In genomic region chr2:25041307-25041927, GRCh38 we compare ENCODE assay signal across 8 cellular contexts. TPM values are rescaled to one million over a fixed set of nuclear protein-coding genes. Genes with fewer than 3 reads are reported as not detected.
DNase-seq lines count a peak whose midpoint lies in the region; ATAC-seq, FAIRE-seq and TF ChIP-seq lines count a peak whose summit lies in the region.

No MANE protein-coding gene starts in this region.

- H3K27me3 ChIP-seq in Loucy (ENCODE audit: insufficient read depth, low read length, poor library complexity, severe bottlenecking), result peaks cover 11% of the 10 kb centered on the region
- H3K27me3 ChIP-seq in keratinocyte (ENCODE audit: control insufficient read depth, extremely low read depth, insufficient read depth, low read length), result peaks cover 50% of the 10 kb centered on the region
- peaks cover 0 to 56% (median 30%) of the 10 kb centered on the region in 7 donors for H3K27me3 ChIP-seq in spleen (replicated peaks in 1 of 7)

- DNase-seq in AG10803 (ENCODE audit: low read depth) (peak; percentile 34), SK-N-DZ (ENCODE audit: low spot score) (peak; percentile 80), chondrocyte (ENCODE audit: low spot score) (no peak), keratinocyte (ENCODE audit: low read depth, low spot score) (no peak), spleen (peak; percentile 89)

- no peaks in the 10 kb centered on the region for H3K9me3 ChIP-seq in Loucy (ENCODE audit: insufficient read depth, low read depth, low read length)
- no peaks in the 10 kb centered on the region for H3K9me3 ChIP-seq in keratinocyte (ENCODE audit: control insufficient read depth, low read depth, low read length)
- H3K9me3 ChIP-seq in spleen, result no peaks in the 10 kb centered on the region

- ATAC-seq in GM19452 (IDR thresholded peaks at IDR 0.05; ENCODE audit: unreplicated experiment) (peak; percentile 10), GM21825 (IDR thresholded peaks at IDR 0.05; ENCODE audit: unreplicated experiment) (no peak)

- H3K36me3 ChIP-seq in Loucy (ENCODE audit: insufficient read depth, low read length), result no peaks in the 10 kb centered on the region
- no peaks in the 10 kb centered on the region for H3K36me3 ChIP-seq in keratinocyte (ENCODE audit: control insufficient read depth in 2 of 2, extremely low read depth in 1 of 2, insufficient read depth in 2 of 2, low read length in 2 of 2)
- no peaks in the 10 kb centered on the region for H3K36me3 ChIP-seq in spleen

- no peaks in the 10 kb centered on the region for H3K9me2 ChIP-seq in Loucy (replicated peaks; ENCODE audit: low read depth, low read length)

- H3K4me3 ChIP-seq in AG10803 (ENCODE audit: low read length) (peak overlapping the region; percentile 53), Loucy (ENCODE audit: low read length, poor library complexity, severe bottlenecking) (peak overlapping the region; percentile 75), keratinocyte (ENCODE audit: control insufficient read depth in 2 of 3, extremely low read depth in 1 of 3, insufficient read depth in 2 of 3, low read depth in 1 of 3, low read length in 3 of 3) (peak overlapping the region in 1 of 3 experiments; percentile 62), spleen (peak overlapping the region; percentile 61 to 89 (median 72))

- H2AFZ ChIP-seq in Loucy (ENCODE audit: low read length) (peak overlapping the region; percentile 89), keratinocyte (ENCODE audit: control insufficient read depth, low read length) (no peak overlapping the region)

- intact Hi-C loops in spleen (cut with DNase I; ENCODE audit: low total_unique reads), result no loop called here

- H4K20me1 ChIP-seq in Loucy (ENCODE audit: insufficient read depth, low read length, poor library complexity, severe bottlenecking), result no peaks in the 10 kb centered on the region
- peaks cover 8% of the 10 kb centered on the region for H4K20me1 ChIP-seq in keratinocyte (ENCODE audit: control insufficient read depth, extremely low read depth, insufficient read depth, low read length)

- H3K27me3 Mint-ChIP-seq in chondrocyte (ENCODE audit: low read depth), result peaks cover 1% of the 10 kb centered on the region

- no peak for FAIRE-seq in keratinocyte (lab: Jason Lieb, UNC)

- WGBS in spleen, 5 donors, result 1 to 4% (median 2%) methylated on average over 16 to 28 of the region's 28 CpGs

- H3K4me1 Mint-ChIP-seq in chondrocyte (ENCODE audit: low read depth), result peaks cover 21% of the 10 kb centered on the region

- no peaks in the 10 kb centered on the region for H3F3A ChIP-seq in Loucy (ENCODE audit: low read depth)

- H3K4me1 ChIP-seq in Loucy (ENCODE audit: insufficient read depth, low read length, poor library complexity, severe bottlenecking) (peaks cover 22% of the 10 kb centered on the region), keratinocyte (ENCODE audit: control insufficient read depth, extremely low read depth, insufficient read depth, low read length) (peaks cover 14% of the 10 kb centered on the region), spleen (peaks cover 17 to 42% (median 28%) of the 10 kb centered on the region in 6 donors)

- no peaks in the 10 kb centered on the region for H3K9me3 Mint-ChIP-seq in chondrocyte (ENCODE audit: low read depth)

- no peak for TF ChIP-seq POLR2A in spleen (IDR thresholded peaks at IDR 0.05)

- no peak overlapping the region for H3K27ac Mint-ChIP-seq in chondrocyte (ENCODE audit: unreplicated experiment)

- peak overlapping the region; percentile 87 for H3K4me2 ChIP-seq in Loucy (ENCODE audit: low read depth, low read length, poor library complexity, severe bottlenecking)
- H3K4me2 ChIP-seq in keratinocyte (ENCODE audit: control insufficient read depth, extremely low read depth, insufficient read depth, low read depth, low read length), result peak overlapping the region; percentile 71

- peak overlapping the region; percentile 61 for H3K4me3 Mint-ChIP-seq in chondrocyte (ENCODE audit: unreplicated experiment)

- dilution Hi-C loops in keratinocyte (cut with MboI; ENCODE audit: extremely low pct_ligation_motif_present, low sequenced_read_pairs), result no loop called here

- H3K79me2 ChIP-seq in Loucy (ENCODE audit: insufficient read depth, low read length) (no peaks in the 10 kb centered on the region), keratinocyte (ENCODE audit: control insufficient read depth, insufficient read depth, low read length) (no peaks in the 10 kb centered on the region)

- no peaks in the 10 kb centered on the region for H3K36me3 Mint-ChIP-seq in chondrocyte (ENCODE audit: low read depth)

- H3K27ac ChIP-seq in keratinocyte (ENCODE audit: control insufficient read depth, insufficient read depth, low read length) (no peak overlapping the region), spleen (peak overlapping the region; percentile 42 to 86 (median 78))

- no peaks in the 10 kb centered on the region for H3K9me1 ChIP-seq in keratinocyte (ENCODE audit: control insufficient read depth, extremely low read depth, insufficient read depth, low read length)

- H3K9ac ChIP-seq in Loucy (ENCODE audit: low read depth, low read length, poor library complexity, severe bottlenecking) (no peak overlapping the region), keratinocyte (ENCODE audit: control insufficient read depth, extremely low read depth, insufficient read depth, low read length) (no peak overlapping the region)

- TF ChIP-seq CTCF in AG10803 (conservative IDR thresholded peaks at IDR 0.05; ENCODE audit: low read length) (peak; percentile 31), Loucy (conservative IDR thresholded peaks at IDR 0.05; ENCODE audit: low read length) (no peak), chondrocyte (IDR thresholded peaks at IDR 0.05) (peak; percentile 72), keratinocyte (optimal IDR thresholded peaks at IDR 0.05 in 1 of 3, IDR thresholded peaks at IDR 0.05 in 1 of 3, conservative IDR thresholded peaks at IDR 0.05 in 1 of 3; ENCODE audit: extremely low read depth in 1 of 3, insufficient read depth in 2 of 3, low read length in 3 of 3) (peak; percentile 4 to 32 (median 17)), spleen (IDR thresholded peaks at IDR 0.05 in 8 of 11, conservative IDR thresholded peaks at IDR 0.05 in 3 of 11) (peak in 5 of 11 experiments; percentile 22 to 60 (median 43))

RNA-seq across cellular contexts. Expression of gene EFR3B, which starts 0.5 kb away (rescaled TPM):
- 6.4 and 8.0 TPM in 2 replicates for polyA plus RNA-seq in SK-N-DZ (2014; cell fraction: cytosol; rRNA removed)
- 5.8 and 10.8 TPM in 2 replicates for polyA plus RNA-seq in SK-N-DZ (2014; cell fraction: nucleus; rRNA removed)
- total RNA-seq in chondrocyte (2.1 to 6.1 TPM (median 2.4 TPM) in 3 replicates), spleen (10 to 100 TPM in 3 of 7 donors, 1 to 10 TPM in 4; 4.4 to 13.2 (median 8.3) TPM)
- polyA plus RNA-seq in keratinocyte (0.09 to 0.14 TPM (median 0.13 TPM) in 3 replicates), spleen (1 to 10 TPM in 1 of 3 donors, under 1 TPM in 2; 0.22 to 2.6 (median 0.39) TPM)
- not detected for polyA plus RNA-seq in keratinocyte (2011; ENCODE audit: low read depth)
- polyA plus RNA-seq in keratinocyte (2011; cell fraction: cytosol; rRNA removed), result 0.08 and 0.10 TPM in 2 replicates
- 0.32 and 0.45 TPM in 2 replicates for polyA plus RNA-seq in keratinocyte (2011; cell fraction: nucleus; rRNA removed)
- polyA plus RNA-seq in keratinocyte (2012; ENCODE audit: low replicate concordance), result 0.11 and 0.14 TPM in 2 replicates
- polyA minus RNA-seq in keratinocyte, result 0.10 to 0.62 TPM (median 0.40 TPM) in 3 replicates
- polyA minus RNA-seq in keratinocyte (2011; cell fraction: cytosol; rRNA and poly(A)+ RNA removed), result 0.19 TPM
- 0.31 and 0.63 TPM in 2 replicates for polyA minus RNA-seq in keratinocyte (2011; cell fraction: nucleus; rRNA and poly(A)+ RNA removed)

Comparison
In these comparisons a context has a peak if more than half of its experiments do, and no peak if none do; other contexts are left out.
1. DNase-seq: peak in AG10803 (single experiment), SK-N-DZ (single experiment) and spleen (single experiment); none in chondrocyte (single experiment) and keratinocyte (single experiment).